ENCODE assay signal across 28 cellular contexts in the genomic region with DNA sequence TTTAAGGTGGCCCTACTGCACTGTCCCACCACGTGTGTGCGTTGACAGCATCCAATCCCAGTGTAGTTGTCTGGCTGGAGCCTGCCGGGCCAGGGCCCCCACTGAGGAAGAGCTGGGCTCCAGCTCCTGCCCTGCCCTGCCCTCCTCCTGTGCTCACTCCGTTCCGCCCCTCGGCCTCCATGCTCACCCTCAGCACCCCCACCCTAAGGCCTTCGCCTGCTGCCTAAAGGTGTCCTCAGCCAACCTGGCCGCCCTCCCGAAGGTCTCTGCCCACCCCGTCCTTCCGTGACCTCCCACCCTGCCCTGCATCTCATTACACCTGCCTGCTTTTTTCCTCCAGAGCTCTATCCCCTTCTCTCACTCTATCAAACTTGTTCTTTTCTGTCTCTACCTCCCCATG.
"Had no signal": no experiment of that assay in that cellular context is flagged by ENCODE, and none has a peak within 500 bp of the region (broad histone marks: within the 10 kb centered on the region; RNA-seq: fewer than 3 reads in every experiment).

No MANE protein-coding gene starts in this region.

- H3K36me3 Mint-ChIP-seq: natural killer cell; neural progenitor cell; stimulated activated memory B cell treated with anti-CD40 and anti-IgM and Interleukin-4, amounts not matched to agents 10 μg/mL and 1 μg/mL and 100 μg/mL, for 72 hours; type B pancreatic cell had no signal

- H3K36me3 ChIP-seq: neural progenitor cell, neutrophil, ovary, right lobe of liver, sigmoid colon, suprapubic skin, tibial artery, transverse colon, upper lobe of right lung, uterus had no signal

- H3K27ac Mint-ChIP-seq: naive thymus-derived CD4-positive, alpha-beta T cell; natural killer cell; nephron; neural progenitor cell; progenitor cell of endocrine pancreas; stimulated activated memory B cell treated with anti-CD40 and anti-IgM and Interleukin-4, amounts not matched to agents 10 μg/mL and 1 μg/mL and 100 μg/mL, for 72 hours; stimulated activated naive CD8-positive, alpha-beta T cell treated with anti-CD3 and anti-CD28 coated beads, Interleukin-15, amount 100 ng/mL, for 72 hours; type B pancreatic cell had no signal

- FAIRE-seq: small intestine had no signal

- H3K9me3 Mint-ChIP-seq: natural killer cell, type B pancreatic cell had no signal

- H3K27me3 ChIP-seq: neural progenitor cell, neutrophil, ovary, right lobe of liver, testis, transverse colon, upper lobe of right lung, uterus had no signal

- H2AFZ ChIP-seq: neural progenitor cell, parathyroid adenoma had no signal

- ATAC-seq: naive thymus-derived CD4-positive, alpha-beta T cell; natural killer cell; psoas muscle; right cardiac atrium; stimulated activated memory B cell treated with anti-CD40 and anti-IgM and Interleukin-4, amounts not matched to agents 10 μg/mL and 1 μg/mL and 100 μg/mL, for 72 hours; stimulated activated naive CD8-positive, alpha-beta T cell treated with anti-CD3 and anti-CD28 coated beads, Interleukin-15, Interleukin-2, amounts not matched to agents 100 U/mL and 50 U/mL, for 24 hours had no signal

- H3K4me3 ChIP-seq: neural progenitor cell, ovary, psoas muscle, right lobe of liver, sigmoid colon, suprapubic skin, testis, tibial artery, transverse colon, upper lobe of right lung, uterus had no signal

- H3K9me3 ChIP-seq: neutrophil, ovary, psoas muscle, right lobe of liver, sigmoid colon, suprapubic skin, testis, tibial artery, transverse colon, upper lobe of right lung, uterus had no signal

- H3K4me2 ChIP-seq: neural progenitor cell had no signal

- H3K4me1 ChIP-seq: parathyroid adenoma, psoas muscle, sigmoid colon, suprapubic skin, testis, tibial artery, transverse colon, upper lobe of right lung, uterus had no signal

- H3K79me2 ChIP-seq: parathyroid adenoma had no signal

- H3K27ac ChIP-seq: neural progenitor cell, neutrophil, ovary, parathyroid adenoma, psoas muscle, right lobe of liver, sigmoid colon, suprapubic skin, testis, tibial artery, transverse colon, upper lobe of right lung, uterus had no signal

- DNase-seq: natural killer cell; nucleus accumbens; ovary; psoas muscle; right cardiac atrium; right lobe of liver; sigmoid colon; stimulated activated CD4-positive, alpha-beta T cell treated with anti-CD3 and anti-CD28 coated beads, Interleukin-2, amount 100 ng/mL, for 48 hours; stimulated activated CD4-positive, alpha-beta T cell treated with anti-CD3 and anti-CD28 coated beads, Interleukin-4, amount 100 ng/mL, for 24 hours; stimulated activated naive CD4-positive, alpha-beta T cell; substantia nigra; testis; tibial artery; transverse colon; upper lobe of right lung; uterus had no signal
